23 cellular contexts compared by ENCODE assay signal in the genomic region with DNA sequence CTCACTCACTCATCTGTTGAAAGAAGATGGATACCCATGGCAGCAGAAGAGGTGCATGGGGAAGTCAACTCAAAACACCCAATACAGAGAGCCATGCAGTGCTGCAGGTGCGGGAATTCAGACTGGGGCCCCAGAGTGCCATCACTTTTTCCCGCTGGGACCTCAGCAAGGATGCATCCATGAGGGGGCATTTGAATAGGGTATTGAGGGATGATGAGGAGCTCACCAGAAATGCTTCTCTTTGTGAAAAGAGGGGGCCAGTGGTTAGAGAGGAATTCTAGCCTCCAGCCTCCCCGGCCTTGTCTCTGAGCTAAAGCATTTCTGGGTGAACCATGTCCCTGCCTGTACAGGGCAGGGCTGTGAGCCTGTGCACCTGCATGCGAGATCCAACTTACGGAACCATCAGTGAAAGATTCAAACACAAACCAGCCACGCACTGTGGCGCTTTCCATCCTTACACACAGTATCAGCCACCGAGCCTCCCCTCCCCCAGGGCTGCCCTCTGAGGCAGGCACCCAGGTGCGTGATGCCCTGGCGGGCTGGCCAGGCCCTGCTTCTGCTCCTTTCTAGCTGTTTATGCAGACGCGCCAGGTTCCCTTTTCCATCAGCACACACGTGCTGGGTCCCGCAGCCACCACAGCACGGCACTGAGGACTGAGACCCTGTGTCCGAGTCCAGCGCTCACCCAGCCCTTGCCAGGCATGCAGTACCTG.
"Had no signal": no experiment of that assay in that cellular context is flagged by ENCODE, and none has a peak within 500 bp of the region (broad histone marks: within the 10 kb centered on the region; RNA-seq: fewer than 3 reads in every experiment).

No MANE protein-coding gene starts in this region.

- H3K36me3 ChIP-seq: left lung, lower lobe of right lung, neutrophil, pancreas, transverse colon, upper lobe of right lung, uterus had no signal

- H3K36me3 Mint-ChIP-seq: naive thymus-derived CD8-positive, alpha-beta T cell; stimulated activated memory B cell treated with anti-CD40 and anti-IgM and Interleukin-4, amounts not matched to agents 10 μg/mL and 1 μg/mL and 100 μg/mL, for 72 hours had no signal

- H3K9me3 ChIP-seq: left lung, lower lobe of right lung, neutrophil, pancreas, transverse colon, upper lobe of right lung, uterus had no signal

- H3K27ac ChIP-seq: coronary artery, hepatocyte, left lung, lower lobe of right lung, neutrophil, pancreas, transverse colon, upper lobe of right lung, uterus had no signal

- H3K27ac Mint-ChIP-seq: effector memory CD8-positive, alpha-beta T cell; naive thymus-derived CD8-positive, alpha-beta T cell; stimulated activated memory B cell treated with anti-CD40 and anti-IgM and Interleukin-4, amounts not matched to agents 10 μg/mL and 1 μg/mL and 100 μg/mL, for 72 hours had no signal

- ATAC-seq: effector memory CD8-positive, alpha-beta T cell; left cardiac atrium; left lung; lower lobe of right lung; naive thymus-derived CD8-positive, alpha-beta T cell; stimulated activated memory B cell treated with anti-CD40 and anti-IgM and Interleukin-4, amounts not matched to agents 10 μg/mL and 1 μg/mL and 100 μg/mL, for 72 hours; stimulated activated naive CD8-positive, alpha-beta T cell treated with anti-CD3 and anti-CD28 coated beads, Interleukin-15, Interleukin-2, amounts not matched to agents 100 U/mL and 50 U/mL, for 24 hours; upper lobe of right lung had no signal

- H3K27me3 Mint-ChIP-seq: central memory CD8-positive, alpha-beta T cell; effector memory CD8-positive, alpha-beta T cell; naive thymus-derived CD8-positive, alpha-beta T cell; stimulated activated memory B cell treated with anti-CD40 and anti-IgM and Interleukin-4, amounts not matched to agents 10 μg/mL and 1 μg/mL and 100 μg/mL, for 72 hours had no signal

- H3K9me3 Mint-ChIP-seq: central memory CD8-positive, alpha-beta T cell; nephron progenitor cell had no signal

- DNase-seq: dermis blood vessel endothelial cell; effector memory CD8-positive, alpha-beta T cell; kidney; left cardiac atrium; lower lobe of right lung; naive thymus-derived CD8-positive, alpha-beta T cell; nephron progenitor cell; retina; stimulated activated CD4-positive, alpha-beta T cell treated with anti-CD3 and anti-CD28 coated beads, Interleukin-12 subunit alpha, Interleukin-12 subunit beta, amount 100 ng/mL, for 4 hours; stimulated activated CD4-positive, alpha-beta T cell treated with anti-CD3 and anti-CD28 coated beads, Interleukin-2, amount 100 ng/mL, for 24 hours; stimulated activated CD4-positive, alpha-beta T cell treated with anti-CD3 and anti-CD28 coated beads, Interleukin-4, amount 100 ng/mL, for 4 hours; stimulated activated naive CD8-positive, alpha-beta T cell treated with anti-CD3 and anti-CD28 coated beads, Interleukin-15, Interleukin-2, amounts not matched to agents 100 U/mL and 50 U/mL, for 24 hours; transverse colon; upper lobe of right lung; uterus had no signal

- H3K4me3 Mint-ChIP-seq: central memory CD8-positive, alpha-beta T cell; effector memory CD8-positive, alpha-beta T cell; naive thymus-derived CD8-positive, alpha-beta T cell; nephron progenitor cell; stimulated activated memory B cell treated with anti-CD40 and anti-IgM and Interleukin-4, amounts not matched to agents 10 μg/mL and 1 μg/mL and 100 μg/mL, for 72 hours had no signal

- H3K4me3 ChIP-seq: coronary artery, hepatocyte, left lung, lower lobe of right lung, pancreas, smooth muscle cell, transverse colon, upper lobe of right lung, uterus had no signal

- H3K4me1 ChIP-seq: left lung, lower lobe of right lung, pancreas, transverse colon, upper lobe of right lung, uterus had no signal

- H3K27me3 ChIP-seq: hepatocyte, left lung, neutrophil, pancreas, transverse colon, upper lobe of right lung, uterus had no signal

- H3K4me1 Mint-ChIP-seq: central memory CD8-positive, alpha-beta T cell; naive thymus-derived CD8-positive, alpha-beta T cell; nephron progenitor cell; stimulated activated memory B cell treated with anti-CD40 and anti-IgM and Interleukin-4, amounts not matched to agents 10 μg/mL and 1 μg/mL and 100 μg/mL, for 72 hours had no signal
